1 cellular context compared by ENCODE assay signal in the genomic region with DNA sequence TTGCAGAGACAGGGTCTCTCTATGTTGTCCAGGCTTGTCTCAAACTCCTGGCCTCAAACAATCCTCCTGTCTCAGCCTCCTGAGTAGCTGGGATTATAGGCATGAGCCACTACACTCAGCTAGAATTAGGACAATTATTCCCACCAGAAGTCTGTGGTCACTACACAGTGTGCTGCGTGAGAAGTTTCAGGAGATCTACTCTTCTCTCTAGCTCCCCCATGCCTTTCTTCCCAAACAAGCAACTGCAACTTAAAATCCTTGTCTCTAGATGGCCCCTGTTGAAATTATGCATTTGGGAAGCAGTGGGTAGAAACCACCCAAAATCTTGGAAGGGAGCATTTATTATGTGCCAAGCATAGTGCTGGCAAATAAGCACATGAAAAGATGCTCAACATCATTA.
TF ChIP-seq lines count a peak whose summit lies in the region.

No MANE protein-coding gene starts in this region.

TF ChIP-seq in GM23338, 12 proteins besides CTCF, POLR2A, EP300 and RAD21 (continued from another document):
- no peak for TF ChIP-seq ZNF462 (CRISPR knock-in tag; IDR thresholded peaks at IDR 0.05)
- no peak for TF ChIP-seq ZNF114 (CRISPR knock-in tag; IDR thresholded peaks at IDR 0.05)
- TF ChIP-seq, protein P1, sequence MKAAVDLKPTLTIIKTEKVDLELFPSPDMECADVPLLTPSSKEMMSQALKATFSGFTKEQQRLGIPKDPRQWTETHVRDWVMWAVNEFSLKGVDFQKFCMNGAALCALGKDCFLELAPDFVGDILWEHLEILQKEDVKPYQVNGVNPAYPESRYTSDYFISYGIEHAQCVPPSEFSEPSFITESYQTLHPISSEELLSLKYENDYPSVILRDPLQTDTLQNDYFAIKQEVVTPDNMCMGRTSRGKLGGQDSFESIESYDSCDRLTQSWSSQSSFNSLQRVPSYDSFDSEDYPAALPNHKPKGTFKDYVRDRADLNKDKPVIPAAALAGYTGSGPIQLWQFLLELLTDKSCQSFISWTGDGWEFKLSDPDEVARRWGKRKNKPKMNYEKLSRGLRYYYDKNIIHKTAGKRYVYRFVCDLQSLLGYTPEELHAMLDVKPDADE (IDR thresholded peaks at IDR 0.05) = no peak
